1 cellular context compared by ENCODE assay signal in the genomic region with DNA sequence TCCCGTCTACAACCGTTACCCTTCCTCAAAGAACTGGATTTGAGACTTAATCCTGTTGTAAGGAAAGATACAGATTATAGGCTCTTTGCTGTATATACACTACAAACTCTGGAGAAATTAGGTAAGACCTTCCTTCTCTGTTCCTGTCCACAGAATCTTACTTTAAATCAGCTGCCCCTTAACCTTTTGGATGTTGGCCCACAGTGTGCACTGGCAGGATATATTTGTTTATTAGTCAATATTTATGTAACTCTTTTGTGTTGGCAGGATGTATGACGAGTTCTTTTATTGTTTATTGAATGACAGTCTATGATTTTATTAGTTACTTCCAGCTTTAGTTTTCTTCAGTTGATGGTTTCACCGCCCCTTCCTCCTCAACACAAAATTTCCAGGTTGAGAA.
A peak's percentile ranks its signal among the peaks of the same experiment; 100 is the strongest.
TF ChIP-seq lines count a peak whose summit lies in the region.

No MANE protein-coding gene starts in this region.

TF ChIP-seq in endothelial cell of umbilical vein, 7 proteins besides CTCF, POLR2A, EP300 and RAD21:
- TF ChIP-seq MYC (IDR thresholded peaks at IDR 0.05; ENCODE audit: low read depth, low read length): no peak
- peak; percentile 46 for TF ChIP-seq JUN (IDR thresholded peaks at IDR 0.05; ENCODE audit: borderline replicate concordance, insufficient read depth, insufficient read length, low read depth)
- TF ChIP-seq EZH2 (IDR thresholded peaks at IDR 0.05; ENCODE audit: borderline replicate concordance, low read depth, low read length, severe bottlenecking): no peak
- no peak for TF ChIP-seq MAX (IDR thresholded peaks at IDR 0.05; ENCODE audit: insufficient read depth, insufficient read length)
- TF ChIP-seq POLR2AphosphoS5 (IDR thresholded peaks at IDR 0.05; ENCODE audit: insufficient read depth, low read depth, low read length): no peak
- TF ChIP-seq GATA2 (IDR thresholded peaks at IDR 0.05; ENCODE audit: insufficient read depth, insufficient read length, low read depth, low read length): peak; percentile 84
- peak; percentile 48 for TF ChIP-seq FOS (IDR thresholded peaks at IDR 0.05; ENCODE audit: borderline replicate concordance, insufficient read depth, low read length)
